10 cellular contexts compared by ENCODE assay signal in genomic region chr17:42286411-42287295, GRCh38. TPM values are rescaled to one million over a fixed set of nuclear protein-coding genes. Genes with fewer than 3 reads are reported as not detected.
A peak's percentile ranks its signal among the peaks of the same experiment; 100 is the strongest.
DNase-seq lines count a peak whose midpoint lies in the region; ATAC-seq, FAIRE-seq and TF ChIP-seq lines count a peak whose summit lies in the region.
"Had no signal": no experiment of that assay in that cellular context is flagged by ENCODE, and none has a peak within 500 bp of the region (broad histone marks: within the 10 kb centered on the region; RNA-seq: fewer than 3 reads in every experiment).

No MANE protein-coding gene starts in this region.

- no peaks in the 10 kb centered on the region for H3K27me3 Mint-ChIP-seq in activated T-cell treated with anti-CD3 and anti-CD28 coated beads, Interleukin-2, amount 50 U/mL, for 4 hours (ENCODE audit: low read depth)

- intact Hi-C loops in left ventricle myocardium inferior (cut with micrococcal nuclease) = no loop called here

- peak overlapping the region; percentile 89 for H3K27ac ChIP-seq in left ventricle myocardium inferior (replicated peaks)
- H3K27ac ChIP-seq: SK-N-MC had no signal

- peaks cover 49% of the 10 kb centered on the region for H3K4me1 ChIP-seq in left ventricle myocardium inferior

- H3K36me3 Mint-ChIP-seq in activated T-cell treated with anti-CD3 and anti-CD28 coated beads, Interleukin-2, amount 50 U/mL, for 4 hours (ENCODE audit: insufficient read depth) = peaks cover 26% of the 10 kb centered on the region
- peaks cover 63% of the 10 kb centered on the region for H3K36me3 Mint-ChIP-seq in stimulated activated effector memory CD8-positive, alpha-beta T cell treated with anti-CD3 and anti-CD28 coated beads, Interleukin-12 subunit alpha, Interleukin-12 subunit beta, amount 100 ng/mL, for 72 hours

- TF ChIP-seq CTCF in left ventricle myocardium inferior (IDR thresholded peaks at IDR 0.05; ENCODE audit: borderline replicate concordance) = no peak

- no peaks in the 10 kb centered on the region for H3K9me3 ChIP-seq in left ventricle myocardium inferior (replicated peaks)

- H3K4me1 Mint-ChIP-seq in activated T-cell treated with anti-CD3 and anti-CD28 coated beads, Interleukin-2, amount 50 U/mL, for 4 hours (ENCODE audit: low read depth) = peaks cover 61% of the 10 kb centered on the region
- peaks cover 67% of the 10 kb centered on the region for H3K4me1 Mint-ChIP-seq in stimulated activated effector memory CD8-positive, alpha-beta T cell treated with anti-CD3 and anti-CD28 coated beads, Interleukin-12 subunit alpha, Interleukin-12 subunit beta, amount 100 ng/mL, for 72 hours

- H3K27me3 ChIP-seq in left ventricle myocardium inferior (ENCODE audit: low read depth) = no peaks in the 10 kb centered on the region

- peak overlapping the region; percentile 89 for H3K4me3 Mint-ChIP-seq in activated T-cell treated with anti-CD3 and anti-CD28 coated beads, Interleukin-2, amount 50 U/mL, for 4 hours
- peak overlapping the region; percentile 94 for H3K4me3 Mint-ChIP-seq in stimulated activated effector memory CD8-positive, alpha-beta T cell treated with anti-CD3 and anti-CD28 coated beads, Interleukin-12 subunit alpha, Interleukin-12 subunit beta, amount 100 ng/mL, for 72 hours

- no peaks in the 10 kb centered on the region for H3K9me3 Mint-ChIP-seq in activated T-cell treated with anti-CD3 and anti-CD28 coated beads, Interleukin-2, amount 50 U/mL, for 4 hours
- no peaks in the 10 kb centered on the region for H3K9me3 Mint-ChIP-seq in stimulated activated effector memory CD8-positive, alpha-beta T cell treated with anti-CD3 and anti-CD28 coated beads, Interleukin-12 subunit alpha, Interleukin-12 subunit beta, amount 100 ng/mL, for 72 hours

- no peak for ATAC-seq in activated T-cell treated with anti-CD3 and anti-CD28 coated beads, Interleukin-2, amount 50 U/mL, for 4 hours
- ATAC-seq in stimulated activated effector memory CD8-positive, alpha-beta T cell treated with anti-CD3 and anti-CD28 coated beads, Interleukin-12 subunit alpha, Interleukin-12 subunit beta, amount 100 ng/mL, for 72 hours = no peak
- no peak for ATAC-seq in HG03565 (IDR thresholded peaks at IDR 0.05; ENCODE audit: unreplicated experiment)
- no peak for ATAC-seq in HG02610 (IDR thresholded peaks at IDR 0.05; ENCODE audit: unreplicated experiment)
- ATAC-seq in HG03457 (IDR thresholded peaks at IDR 0.05; ENCODE audit: unreplicated experiment) = no peak

- H3K36me3 ChIP-seq in left ventricle myocardium inferior = no peaks in the 10 kb centered on the region

- DNase-seq in GM18507 (ENCODE audit: extremely low spot score, insufficient read length, low read depth) (no peak), left ventricle myocardium inferior (peak; percentile 55), NCI-H446 (lab: John Stamatoyannopoulos, UW) (no peak)
- peak; percentile 4 for DNase-seq in activated T-cell treated with anti-CD3 and anti-CD28 coated beads, Interleukin-2, amount 50 U/mL, for 4 hours
- DNase-seq in stimulated activated effector memory CD8-positive, alpha-beta T cell treated with anti-CD3 and anti-CD28 coated beads, Interleukin-12 subunit alpha, Interleukin-12 subunit beta, amount 100 ng/mL, for 72 hours (ENCODE audit: low spot score in 2 of 2) = no peak
- DNase-seq: GOT3 had no signal

- H3K4me3 ChIP-seq in left ventricle myocardium inferior = peak overlapping the region; percentile 71
- H3K4me3 ChIP-seq: SK-N-MC had no signal

- peak; percentile 67 for FAIRE-seq in GM18507 (lab: Jason Lieb, UNC)

- peak overlapping the region; percentile 98 for H3K27ac Mint-ChIP-seq in stimulated activated effector memory CD8-positive, alpha-beta T cell treated with anti-CD3 and anti-CD28 coated beads, Interleukin-12 subunit alpha, Interleukin-12 subunit beta, amount 100 ng/mL, for 72 hours

RNA-seq across cellular contexts. Expression of gene STAT5A, which starts 1.6 kb away (rescaled TPM):
- total RNA-seq in activated T-cell treated with anti-CD3 and anti-CD28 coated beads, Interleukin-2, amount 50 U/mL, for 4 hours = 100 to 1,000 TPM; 193 to 264 (median 220) TPM
- total RNA-seq in left ventricle myocardium inferior = 16.7 TPM

RNA-seq across cellular contexts. Expression of gene STAT5B, which starts 10.5 kb away (rescaled TPM):
- total RNA-seq in activated T-cell treated with anti-CD3 and anti-CD28 coated beads, Interleukin-2, amount 50 U/mL, for 4 hours = 10 to 100 TPM; 62.9 to 86.7 (median 71.9) TPM
- 30.7 TPM for total RNA-seq in left ventricle myocardium inferior

Comparison
In these comparisons a context has a peak if more than half of its experiments do, and no peak if none do; other contexts are left out.
1. DNase-seq: peak in activated T-cell treated with anti-CD3 and anti-CD28 coated beads, Interleukin-2, amount 50 U/mL, for 4 hours (single experiment) and left ventricle myocardium inferior (single experiment); none in GM18507 (single experiment), stimulated activated effector memory CD8-positive, alpha-beta T cell treated with anti-CD3 and anti-CD28 coated beads, Interleukin-12 subunit alpha, Interleukin-12 subunit beta, amount 100 ng/mL, for 72 hours (0 of 2) and NCI-H446 (0 of 2).
2. RNA of gene STAT5A, which starts 1.6 kb away (total RNA-seq): 193 to 264 TPM in activated T-cell treated with anti-CD3 and anti-CD28 coated beads, Interleukin-2, amount 50 U/mL, for 4 hours; 16.7 TPM in left ventricle myocardium inferior (single experiment); every median in the first group is over 10 times any median in the second.